8 cellular contexts compared by ENCODE assay signal in genomic region chr20:34515484-34516037, GRCh38. TPM values are rescaled to one million over a fixed set of nuclear protein-coding genes. Genes with fewer than 3 reads are reported as not detected.
DNase-seq lines count a peak whose midpoint lies in the region; ATAC-seq and TF ChIP-seq lines count a peak whose summit lies in the region.

No MANE protein-coding gene starts in this region.

- DNase-seq in CD4-positive, alpha-beta T cell: peak; percentile 54 to 75 (median 64)
- DNase-seq in activated T-cell treated with anti-CD3 and anti-CD28 coated beads, Interleukin-2, amount 50 U/mL, for 48 hours: peak; percentile 81 to 82
- DNase-seq in fibroblast of lung (ENCODE audit: low read depth in 2 of 2): peak in 1 of 2 donors; percentile 56

- H3K9me3 ChIP-seq in CD4-positive, alpha-beta T cell (ENCODE audit: control insufficient read depth, low read length): no peaks in the 10 kb centered on the region
- no peaks in the 10 kb centered on the region for H3K9me3 ChIP-seq in OCI-LY3 (ENCODE audit: insufficient read depth, low read length)
- H3K9me3 ChIP-seq in fibroblast of lung (ENCODE audit: control insufficient read depth, insufficient read depth, low read depth, low read length): no peaks in the 10 kb centered on the region
- H3K9me3 ChIP-seq in neutrophil: no peaks in the 10 kb centered on the region
- H3K9me3 ChIP-seq in thymus (ENCODE audit: control insufficient read depth): no peaks in the 10 kb centered on the region

- CTCF ChIA-PET in CD4-positive, alpha-beta T cell (lab: Charles Lee): interaction anchor here (0.6 to 6.4 kb wide), 8 partner anchors 9 to 203 kb away, joined by 3 to 31 read pairs (median 4); partner anchors contain the start of gene ITCH

- peak; percentile 72 for ATAC-seq in CD4-positive, alpha-beta T cell (ENCODE audit: poor library complexity)
- ATAC-seq in GM19395 (IDR thresholded peaks at IDR 0.05; ENCODE audit: unreplicated experiment) (peak; percentile 62), HG03521 (IDR thresholded peaks at IDR 0.05; ENCODE audit: unreplicated experiment) (peak; percentile 42)

- H3K27ac Mint-ChIP-seq in CD4-positive, alpha-beta T cell: peak overlapping the region; percentile 94

- H3K9ac ChIP-seq in OCI-LY3 (ENCODE audit: low read length) (peak overlapping the region; percentile 82), fibroblast of lung (ENCODE audit: insufficient read depth, low read length) (peak overlapping the region; percentile 96)

- peak overlapping the region; percentile 80 for H3K27ac ChIP-seq in CD4-positive, alpha-beta T cell (ENCODE audit: low read depth, low read length)
- H3K27ac ChIP-seq in OCI-LY3 (ENCODE audit: low read length) (peak overlapping the region; percentile 23), fibroblast of lung (ENCODE audit: insufficient read depth, low read length) (peak overlapping the region; percentile 92), neutrophil (peak overlapping the region; percentile 79), thymus (ENCODE audit: low read depth) (peak overlapping the region; percentile 80)

- peaks cover 25% of the 10 kb centered on the region for H3K79me2 ChIP-seq in OCI-LY3 (ENCODE audit: low read length)
- peaks cover 40% of the 10 kb centered on the region for H3K79me2 ChIP-seq in fibroblast of lung (ENCODE audit: control insufficient read depth, insufficient read depth, low read length)

- H3K36me3 ChIP-seq in OCI-LY3 (replicated peaks; ENCODE audit: low read depth, low read length): peaks cover 2% of the 10 kb centered on the region
- no peaks in the 10 kb centered on the region for H3K36me3 ChIP-seq in fibroblast of lung (ENCODE audit: control insufficient read depth, insufficient read depth, low read length)
- H3K36me3 ChIP-seq in neutrophil: peaks cover 23% of the 10 kb centered on the region
- peaks cover 3% of the 10 kb centered on the region for H3K36me3 ChIP-seq in thymus (ENCODE audit: control insufficient read depth, insufficient read depth)

- H3K4me2 ChIP-seq in OCI-LY3 (ENCODE audit: low read length) (peak overlapping the region; percentile 87), fibroblast of lung (ENCODE audit: extremely low read depth, insufficient read depth, low read length) (peak overlapping the region; percentile 77)

- H3K27me3 ChIP-seq in CD4-positive, alpha-beta T cell (ENCODE audit: control insufficient read depth, insufficient read depth, low read length): no peaks in the 10 kb centered on the region
- H3K27me3 ChIP-seq in OCI-LY3 (ENCODE audit: low read depth, low read length) (no peaks in the 10 kb centered on the region), fibroblast of lung (ENCODE audit: control insufficient read depth, insufficient read depth, low read length) (no peaks in the 10 kb centered on the region), neutrophil (no peaks in the 10 kb centered on the region), thymus (ENCODE audit: control insufficient read depth, insufficient read depth) (no peaks in the 10 kb centered on the region)

- H2AFZ ChIP-seq in OCI-LY3 (ENCODE audit: low read depth, low read length) (peak overlapping the region; percentile 87), fibroblast of lung (ENCODE audit: low read length) (no peak overlapping the region)

- peaks cover 11% of the 10 kb centered on the region for H3K4me1 ChIP-seq in OCI-LY3 (ENCODE audit: low read length)
- H3K4me1 ChIP-seq in fibroblast of lung (ENCODE audit: control insufficient read depth, extremely low read depth, insufficient read depth, low read length): peaks cover 3% of the 10 kb centered on the region
- peaks cover 17 to 19% of the 10 kb centered on the region in 2 experiments for H3K4me1 ChIP-seq in neutrophil (ENCODE audit: control insufficient read depth in 1 of 2, insufficient read depth in 1 of 2, low read depth in 1 of 2, low read length in 1 of 2)
- H3K4me1 ChIP-seq in thymus (ENCODE audit: control insufficient read depth, insufficient read depth, low read length): peaks cover 6% of the 10 kb centered on the region

- no peak for TF ChIP-seq CTCF in CD4-positive, alpha-beta T cell (IDR thresholded peaks at IDR 0.05)
- TF ChIP-seq CTCF in OCI-LY3 (IDR thresholded peaks at IDR 0.05; ENCODE audit: low read depth, low read length) (no peak), fibroblast of lung (conservative IDR thresholded peaks at IDR 0.05 in 1 of 2, IDR thresholded peaks at IDR 0.05 in 1 of 2; ENCODE audit: low read depth in 1 of 2, low read length in 2 of 2) (no peak), neutrophil (IDR thresholded peaks at IDR 0.05) (no peak)

- intact Hi-C loops in CD4-positive, alpha-beta T cell (cut with DNase I, micrococcal nuclease): loop anchor here (1.0 to 10.0 kb wide), 6 partner anchors 153 to 853 kb away; partner anchors contain the start of genes EIF2S2 (in 2 of the 2), ACSS2 (in 1 of the 2), AHCY (in 1 of the 2) and C20orf144 (in 1 of the 2)

- peak overlapping the region; percentile 99 for H3K4me3 Mint-ChIP-seq in CD4-positive, alpha-beta T cell

- H3K36me3 Mint-ChIP-seq in CD4-positive, alpha-beta T cell (ENCODE audit: low read depth): peaks cover 40% of the 10 kb centered on the region

- H3K4me3 ChIP-seq in OCI-LY3 (ENCODE audit: low read length) (peak overlapping the region; percentile 87), fibroblast of lung (replicated peaks in 1 of 4; ENCODE audit: control extremely low read depth in 1 of 4, insufficient read depth in 1 of 4, low read depth in 3 of 4, low read length in 4 of 4) (peak overlapping the region; percentile 63 to 74 (median 64)), neutrophil (ENCODE audit: low read depth in 1 of 2, low read length in 1 of 2) (peak overlapping the region; percentile 84 to 89), thymus (ENCODE audit: low read length) (peak overlapping the region; percentile 63)

- H4K20me1 ChIP-seq in OCI-LY3 (ENCODE audit: insufficient read depth, low read length) (0 out of 2 replicates have a peak, but pooled peaks cover 3% of the 10 kb centered on the region), fibroblast of lung (ENCODE audit: control insufficient read depth, extremely low read depth, insufficient read depth, low read length) (no peaks in the 10 kb centered on the region)

- WGBS in thymus: under 1% methylated on average over 25 of the region's 25 CpGs

- POLR2A ChIA-PET in CD4-positive, alpha-beta T cell (lab: Charles Lee): interaction anchor here (0.6 to 3.6 kb wide), 27 partner anchors 11 to 1439 kb away, joined by 3 to 30 read pairs (median 4); partner anchors contain the start of genes AHCY, ASIP, CEP250 and GGT7

- no peaks in the 10 kb centered on the region for H3K27me3 Mint-ChIP-seq in CD4-positive, alpha-beta T cell

- peaks cover 66% of the 10 kb centered on the region for H3K4me1 Mint-ChIP-seq in CD4-positive, alpha-beta T cell (ENCODE audit: low read depth)

- H3K9me3 Mint-ChIP-seq in CD4-positive, alpha-beta T cell: no peaks in the 10 kb centered on the region

RNA-seq across cellular contexts. Expression of gene DYNLRB1, which starts 0.7 kb away (rescaled TPM):
- total RNA-seq in CD4-positive, alpha-beta T cell: 10 to 100 TPM; 38.3 to 40.3 TPM
- 39.8 and 107 TPM in 2 replicates for total RNA-seq in fibroblast of lung
- polyA plus RNA-seq in fibroblast of lung (352 and 524 TPM in 2 replicates), thymus (226 TPM)
- polyA plus RNA-seq in fibroblast of lung (2012): 440 and 469 TPM in 2 replicates
- polyA minus RNA-seq in fibroblast of lung (ENCODE audit: low replicate concordance): 222 and 333 TPM in 2 replicates

RNA-seq across cellular contexts. Expression of gene MAP1LC3A, which starts 43.0 kb away (rescaled TPM):
- total RNA-seq in CD4-positive, alpha-beta T cell: 10 to 100 TPM; 17.5 to 17.7 TPM
- total RNA-seq in fibroblast of lung: 21.8 and 30.4 TPM in 2 replicates
- 14.0 and 19.3 TPM in 2 replicates for polyA plus RNA-seq in fibroblast of lung
- polyA plus RNA-seq in fibroblast of lung (2012): 46.9 and 58.9 TPM in 2 replicates
- 10.8 and 36.7 TPM in 2 replicates for polyA minus RNA-seq in fibroblast of lung (ENCODE audit: low replicate concordance)
- polyA plus RNA-seq in thymus: 37.5 TPM

Comparison
In these comparisons a context has a peak if more than half of its experiments do, and no peak if none do; other contexts are left out.
1. H3K27ac ChIP-seq: peak in every context shown above with its lines; median percentile 92 in fibroblast of lung; 80 in CD4-positive, alpha-beta T cell; 80 in thymus; 79 in neutrophil; 23 in OCI-LY3.